14 cellular contexts compared by ENCODE assay signal in the genomic region with DNA sequence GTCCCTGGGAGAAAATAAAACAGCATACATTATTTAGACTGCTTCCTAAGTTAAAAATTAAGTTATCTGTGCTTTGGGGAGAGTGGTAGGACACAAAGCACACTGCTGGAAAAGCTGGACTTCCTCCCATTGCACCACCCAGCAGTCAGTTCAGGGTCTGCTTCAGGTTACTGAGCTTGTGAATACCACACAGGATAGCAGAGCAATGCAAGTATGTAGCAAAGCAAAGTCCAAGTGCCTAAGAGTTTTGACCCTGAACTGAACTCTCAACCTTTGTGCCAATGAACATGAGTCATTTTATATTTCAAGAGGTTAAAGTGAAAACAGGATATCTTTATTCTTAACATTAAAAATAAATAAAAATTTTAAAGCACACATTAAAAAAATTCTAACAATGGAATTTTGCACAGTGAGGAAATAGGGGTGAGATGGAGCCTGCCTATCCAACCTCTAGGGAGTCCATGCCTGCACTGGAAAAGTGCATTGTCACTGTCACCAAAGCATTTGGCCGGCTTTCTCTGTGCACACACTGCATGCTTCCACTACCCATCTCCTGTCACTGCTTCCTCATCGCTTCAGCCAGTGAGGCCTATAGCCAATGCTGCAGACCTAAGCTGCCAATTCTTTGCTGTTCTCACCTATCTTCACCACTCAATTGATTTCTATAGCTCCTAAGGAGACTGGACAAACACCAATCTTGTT. TPM values are rescaled to one million over a fixed set of nuclear protein-coding genes. Genes with fewer than 3 reads are reported as not detected.
DNase-seq lines count a peak whose midpoint lies in the region; ATAC-seq and TF ChIP-seq lines count a peak whose summit lies in the region.
"Had no signal": no experiment of that assay in that cellular context is flagged by ENCODE, and none has a peak within 500 bp of the region (broad histone marks: within the 10 kb centered on the region; RNA-seq: fewer than 3 reads in every experiment).

No MANE protein-coding gene starts in this region.

- H3K27ac ChIP-seq in C4-2B (peak overlapping the region; percentile 36), colonic mucosa (no peak overlapping the region), right lobe of liver (peak overlapping the region; percentile 11 to 73 (median 48))

- 7% methylated on average over 2 of the region's 2 CpGs for WGBS in right lobe of liver (ENCODE audit: insufficient coverage, low coverage, low lambda C conversion rate, missing lambda C conversion rate)

- DNase-seq in NB4 (ENCODE audit: low read depth) (peak; percentile 70), colonic mucosa (peak; percentile 40), right lobe of liver (peak; percentile 48 to 90 (median 85)), germinal center (ENCODE audit: low spot score) (no peak), NCI-H82 (lab: John Stamatoyannopoulos, UW) (no peak)
- no peak for DNase-seq in activated CD4-positive, CD25-positive, alpha-beta regulatory T cell (lab: John Stamatoyannopoulos, UW)
- DNase-seq: activated gamma-delta T cell treated with Interleukin-2 at 50 U/mL for 16 hours; CD8-positive, alpha-beta memory T cell; effector memory CD4-positive, alpha-beta T cell; kidney glomerular epithelial cell; retina had no signal

- intact Hi-C loops in colonic mucosa (cut with DNase I), result no loop called here
- intact Hi-C loops in right lobe of liver (cut with DNase I), result no loop called here

- no peak for TF ChIP-seq POLR2A in NB4 (IDR thresholded peaks at IDR 0.05; ENCODE audit: extremely low read depth, insufficient read length)
- TF ChIP-seq POLR2A in right lobe of liver (IDR thresholded peaks at IDR 0.05), result no peak

- TF ChIP-seq CTCF in C4-2B (conservative IDR thresholded peaks at IDR 0.05) (no peak), NB4 (IDR thresholded peaks at IDR 0.05; ENCODE audit: low read depth, low read length) (no peak), colonic mucosa (IDR thresholded peaks at IDR 0.05) (no peak), right lobe of liver (IDR thresholded peaks at IDR 0.05) (no peak)

- ATAC-seq in right lobe of liver (peak; percentile 83 to 94 (median 88)), HG03280 (IDR thresholded peaks at IDR 0.05; ENCODE audit: unreplicated experiment) (no peak)
- ATAC-seq: activated CD4-positive, CD25-positive, alpha-beta regulatory T cell treated with anti-CD3 and anti-CD28 coated beads, Interleukin-2, amount 50 U/mL, for 24 hours had no signal

- H3K9me3 ChIP-seq in colonic mucosa (no peaks in the 10 kb centered on the region), right lobe of liver (no peaks in the 10 kb centered on the region)

- H3K4me3 ChIP-seq in NB4 (ENCODE audit: low read depth, low read length), result no peak overlapping the region
- no peak overlapping the region for H3K4me3 ChIP-seq in colonic mucosa
- H3K4me3 ChIP-seq in right lobe of liver, result no peak overlapping the region

- no peaks in the 10 kb centered on the region for H3K4me1 ChIP-seq in colonic mucosa
- peaks cover 0 to 56% (median 18%) of the 10 kb centered on the region in 4 donors for H3K4me1 ChIP-seq in right lobe of liver

- H3K27me3 ChIP-seq in colonic mucosa (no peaks in the 10 kb centered on the region), right lobe of liver (no peaks in the 10 kb centered on the region)

- H3K36me3 ChIP-seq in colonic mucosa (no peaks in the 10 kb centered on the region), right lobe of liver (no peaks in the 10 kb centered on the region)

- H3K9ac ChIP-seq in colonic mucosa (ENCODE audit: low read depth in 2 of 2, low read length in 2 of 2), result no peak overlapping the region

RNA-seq across cellular contexts. Expression of a gene that starts 50.9 kb away (rescaled TPM):
- 10 to 100 TPM in 1 of 2 donors, 1 to 10 TPM in 1; 7.5 to 18.8 TPM for total RNA-seq in colonic mucosa
- total RNA-seq in right lobe of liver, result 10 to 100 TPM in 2 of 6 experiments, 1 to 10 TPM in 4; 6.4 to 11.4 (median 8.1) TPM

Comparison
In these comparisons a context has a peak if more than half of its experiments do, and no peak if none do; other contexts are left out.
1. DNase-seq: peak in NB4 (single experiment), colonic mucosa (single experiment) and right lobe of liver (3 of 3); none in germinal center (single experiment), NCI-H82 (single experiment) and activated CD4-positive, CD25-positive, alpha-beta regulatory T cell (0 of 4).